In the genomic region with DNA sequence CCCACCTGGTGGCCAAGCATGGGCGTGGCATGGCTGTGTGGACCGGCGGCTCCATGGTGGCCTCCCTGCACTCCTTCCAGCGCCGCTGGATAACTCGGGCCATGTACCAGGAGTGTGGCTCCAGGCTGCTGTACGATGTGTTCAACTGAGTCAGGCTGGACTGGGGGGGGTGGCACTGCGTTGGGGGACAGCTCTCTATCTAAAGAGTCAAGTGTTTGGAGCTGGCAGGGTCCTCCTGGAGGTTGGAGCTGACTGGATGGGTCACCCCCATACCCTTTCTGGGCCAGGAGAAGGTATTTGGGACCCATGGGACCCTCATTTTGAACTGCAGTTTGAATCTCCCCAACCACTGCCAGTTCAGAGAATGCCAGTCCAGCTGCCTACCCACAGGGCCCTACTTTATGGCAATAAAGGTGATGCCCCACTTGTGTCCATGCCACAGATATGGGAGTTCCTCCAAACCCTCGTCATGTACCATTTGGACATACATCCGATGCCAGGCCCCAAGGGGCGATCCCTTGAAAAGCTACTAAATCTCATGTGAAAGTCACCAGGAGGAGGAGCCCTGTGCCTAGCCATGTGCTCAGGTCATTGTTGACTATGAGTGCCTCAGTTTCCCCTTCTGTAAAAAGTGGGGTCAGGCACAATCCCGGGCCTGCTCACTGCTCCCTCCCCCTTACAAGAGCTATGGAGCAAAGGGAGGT, we compare ENCODE assay signal across 8 cellular contexts. TPM values are rescaled to one million over a fixed set of nuclear protein-coding genes. Genes with fewer than 3 reads are reported as not detected.
DNase-seq lines count a peak whose midpoint lies in the region; ATAC-seq and TF ChIP-seq lines count a peak whose summit lies in the region.

No MANE protein-coding gene starts in this region.

- H3K9me3 ChIP-seq in AG04450 (ENCODE audit: control insufficient read depth, insufficient read depth, low read length) (no peaks in the 10 kb centered on the region), iPS-18c (ENCODE audit: control insufficient read depth, insufficient read depth, low read length) (no peaks in the 10 kb centered on the region)

- peak overlapping the region; percentile 82 for H3K4me3 Mint-ChIP-seq in activated naive CD8-positive, alpha-beta T cell

- ATAC-seq in GM19328 (IDR thresholded peaks at IDR 0.05; ENCODE audit: unreplicated experiment) (peak; percentile 18), HG02870 (IDR thresholded peaks at IDR 0.05; ENCODE audit: unreplicated experiment) (no peak)

- peak; percentile 84; the same call in 1 of the 2 replicates for TF ChIP-seq CTCF in AG04450 (IDR thresholded peaks at IDR 0.05; ENCODE audit: low read depth, low read length)

- peaks cover 26% of the 10 kb centered on the region for H3K4me1 Mint-ChIP-seq in activated naive CD8-positive, alpha-beta T cell (ENCODE audit: low read depth)

- POLR2A ChIA-PET in AG04450 (lab: Yijun Ruan, JAX) = interaction anchor here (0.6 to 2.2 kb wide), 6 partner anchors 12 to 234 kb away, joined by 3 to 10 read pairs (median 4); a partner anchor contains a TSS

- no peak overlapping the region for H3K27ac ChIP-seq in AG04450 (ENCODE audit: low read depth, low read length)

- no peaks in the 10 kb centered on the region for H3K9me3 Mint-ChIP-seq in activated naive CD8-positive, alpha-beta T cell (ENCODE audit: low read depth)

- H3K4me3 ChIP-seq in AG04450 (ENCODE audit: low read depth, low read length) = peak overlapping the region; percentile 61
- peak overlapping the region; percentile 63; the same call in 1 of the 2 replicates for H3K4me3 ChIP-seq in iPS-18c (ENCODE audit: insufficient read depth, low read depth, low read length)

- no peaks in the 10 kb centered on the region for H3K36me3 Mint-ChIP-seq in activated naive CD8-positive, alpha-beta T cell

- peak overlapping the region; percentile 64 for H3K27ac Mint-ChIP-seq in activated naive CD8-positive, alpha-beta T cell

- DNase-seq in AG04450 (ENCODE audit: low read depth, low spot score) (no peak), NCI-H82 treated with DMSO at 0.1 percent for 48 hours (lab: John Stamatoyannopoulos, UW; ENCODE audit: unreplicated experiment) (peak; percentile 12), NCI-H446 (lab: John Stamatoyannopoulos, UW) (no peak)
- DNase-seq in stimulated activated CD4-positive, alpha-beta T cell treated with anti-CD3 and anti-CD28 coated beads, Interleukin-4, amount 100 ng/mL, for 24 hours = peak; percentile 79

- no peaks in the 10 kb centered on the region for H3K27me3 ChIP-seq in AG04450 (ENCODE audit: control insufficient read depth, insufficient read depth, low read length)

- H3K27me3 Mint-ChIP-seq in activated naive CD8-positive, alpha-beta T cell = no peaks in the 10 kb centered on the region

- CTCF ChIA-PET in AG04450 (lab: Charles Lee) = interaction anchor here (0.7 to 2.4 kb wide), 12 partner anchors 7 to 461 kb away, joined by 3 to 15 read pairs (median 4); a partner anchor contains a TSS

RNA-seq across cellular contexts. Expression of a gene that starts 1.5 kb away (rescaled TPM):
- 0.31 and 0.41 TPM in 2 replicates for polyA plus RNA-seq in AG04450 (2011; rRNA removed)
- polyA minus RNA-seq in AG04450 (2011; rRNA and poly(A)+ RNA removed) = 0.48 and 0.60 TPM in 2 replicates

RNA-seq across cellular contexts. Expression of a gene that starts 6.0 kb away (rescaled TPM):
- 11.7 and 15.7 TPM in 2 replicates for polyA plus RNA-seq in AG04450 (2011; rRNA removed)
- polyA minus RNA-seq in AG04450 (2011; rRNA and poly(A)+ RNA removed) = 14.1 and 28.6 TPM in 2 replicates

RNA-seq across cellular contexts. Expression of a gene that starts 6.1 kb away (rescaled TPM):
- 0.09 and 0.14 TPM in 2 replicates for polyA plus RNA-seq in AG04450 (2011; rRNA removed)
- 0.14 and 0.17 TPM in 2 replicates for polyA minus RNA-seq in AG04450 (2011; rRNA and poly(A)+ RNA removed)

RNA-seq across cellular contexts. Expression of a gene that starts 17.9 kb away (rescaled TPM):
- polyA plus RNA-seq in AG04450 (2011; rRNA removed) = 2.6 and 3.0 TPM in 2 replicates
- polyA minus RNA-seq in AG04450 (2011; rRNA and poly(A)+ RNA removed) = 2.2 and 3.0 TPM in 2 replicates

RNA-seq across cellular contexts. Expression of a gene that starts 51.9 kb away (rescaled TPM):
- 5.9 and 6.0 TPM in 2 replicates for polyA plus RNA-seq in AG04450 (2011; rRNA removed)
- 7.2 and 7.6 TPM in 2 replicates for polyA minus RNA-seq in AG04450 (2011; rRNA and poly(A)+ RNA removed)

Comparison
In these comparisons a context has a peak if more than half of its experiments do, and no peak if none do; other contexts are left out.
1. DNase-seq: peak in NCI-H82 treated with DMSO at 0.1 percent for 48 hours (single experiment) and stimulated activated CD4-positive, alpha-beta T cell treated with anti-CD3 and anti-CD28 coated beads, Interleukin-4, amount 100 ng/mL, for 24 hours (single experiment); none in AG04450 (single experiment) and NCI-H446 (0 of 2).